Comparison of ENCODE assay signal across 16 cellular contexts in the genomic region with DNA sequence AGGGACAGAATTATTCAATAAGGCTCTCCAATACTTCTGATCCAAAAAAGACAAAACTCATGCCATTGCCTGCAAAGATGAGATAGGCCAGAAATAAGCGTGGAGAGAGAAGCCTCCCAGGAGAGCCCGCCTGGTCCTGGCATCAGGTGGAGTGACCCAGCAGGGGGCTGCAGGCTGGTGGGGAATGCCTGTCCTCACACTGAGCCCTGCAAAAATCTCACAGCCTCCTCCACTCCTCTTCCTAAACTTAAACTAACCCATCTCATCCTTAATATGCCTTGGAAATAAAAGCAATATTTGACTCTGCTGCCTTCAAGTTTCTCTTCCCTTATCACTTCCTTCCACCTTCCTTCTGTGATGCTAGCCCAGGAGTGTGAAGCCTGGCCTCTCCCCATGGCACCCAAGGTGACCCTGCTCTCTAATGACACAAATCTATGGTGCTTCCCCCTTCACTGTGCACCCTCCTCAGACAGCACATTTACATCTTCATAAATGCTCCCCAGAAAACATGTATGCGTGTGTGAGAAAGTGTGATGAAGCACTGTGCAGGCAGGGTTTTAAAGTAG.
"Had no signal": no experiment of that assay in that cellular context is flagged by ENCODE, and none has a peak within 500 bp of the region (broad histone marks: within the 10 kb centered on the region; RNA-seq: fewer than 3 reads in every experiment).

No MANE protein-coding gene starts in this region.

- H3K27me3 ChIP-seq: brain microvascular endothelial cell, esophagus squamous epithelium, hepatocyte, left lung, transverse colon had no signal

- H3K36me3 ChIP-seq: brain microvascular endothelial cell, esophagus squamous epithelium, left lung, transverse colon had no signal

- H3K9me3 ChIP-seq: esophagus squamous epithelium, left lung, transverse colon had no signal

- DNase-seq: activated CD4-positive, alpha-beta T cell treated with anti-CD3 and anti-CD28 coated beads, Interleukin-2, amount 50 U/mL, for 1 hour; activated naive CD4-positive, alpha-beta T cell; activated T-cell treated with anti-CD3 and anti-CD28 coated beads for 4 hours; anterior cingulate cortex; brain microvascular endothelial cell; esophagus squamous epithelium; left lung; occipital lobe; right cardiac atrium; small intestine; stimulated activated CD4-positive, alpha-beta T cell treated with anti-CD3 and anti-CD28 coated beads, Interleukin-4, amount 100 ng/mL, for 4 hours; stimulated activated CD8-positive, alpha-beta memory T cell treated with anti-CD3 and anti-CD28 coated beads, Interleukin-4, amount 100 ng/mL, for 48 hours; stimulated activated naive CD4-positive, alpha-beta T cell treated with Interleukin-2 at 50 U/mL for 16 hours; substantia nigra; transverse colon had no signal

- ATAC-seq: left lung, right cardiac atrium had no signal

- H3K27ac ChIP-seq: brain microvascular endothelial cell, esophagus squamous epithelium, hepatocyte, left lung, transverse colon had no signal

- H3K4me3 ChIP-seq: esophagus squamous epithelium, hepatocyte, left lung, transverse colon had no signal
